Comparison of ENCODE assay signal across 17 cellular contexts in genomic region chr10:50658165-50658564, GRCh38.
"Had no signal": no experiment of that assay in that cellular context is flagged by ENCODE, and none has a peak within 500 bp of the region (broad histone marks: within the 10 kb centered on the region; RNA-seq: fewer than 3 reads in every experiment).

No MANE protein-coding gene starts in this region.

- H3K4me3 Mint-ChIP-seq: mesothelial cell of epicardium, nephron had no signal

- H3K27me3 Mint-ChIP-seq: stimulated activated naive CD8-positive, alpha-beta T cell treated with anti-CD3 and anti-CD28 coated beads, Interleukin-15, amount 100 ng/mL, for 72 hours had no signal

- ATAC-seq: gastroesophageal sphincter; left ventricle myocardium superior; stimulated activated naive CD8-positive, alpha-beta T cell treated with anti-CD3 and anti-CD28 coated beads, Interleukin-15, amount 100 ng/mL, for 72 hours had no signal

- H3K36me3 Mint-ChIP-seq: mesothelial cell of epicardium had no signal

- H3K9me3 Mint-ChIP-seq: mesothelial cell of epicardium; nephron; stimulated activated naive CD8-positive, alpha-beta T cell treated with anti-CD3 and anti-CD28 coated beads, Interleukin-15, amount 100 ng/mL, for 72 hours had no signal

- H3K27ac Mint-ChIP-seq: mesothelial cell of epicardium; nephron; stimulated activated naive CD8-positive, alpha-beta T cell treated with anti-CD3 and anti-CD28 coated beads, Interleukin-15, amount 100 ng/mL, for 72 hours had no signal

- DNase-seq: activated CD8-positive, alpha-beta memory T cell treated with anti-CD3 and anti-CD28 coated beads, Interleukin-2, amount 50 U/mL, for 4 hours; activated effector memory CD4-positive, alpha-beta T cell treated with anti-CD3 and anti-CD28 coated beads, Interleukin-2, amount 50 U/mL, for 16 hours; activated naive CD4-positive, alpha-beta T cell treated with anti-CD3 and anti-CD28 coated beads, Interleukin-2, amount 50 U/mL, for 16 hours; activated T-cell treated with anti-CD3 and anti-CD28 coated beads, Interleukin-2, amount 50 U/mL, for 48 hours; amniotic stem cell; cerebellar nuclear complex; head of caudate nucleus; hypothalamus; left ventricle myocardium superior; mammary epithelial cell; ovary; stimulated activated CD4-positive, alpha-beta T cell treated with anti-CD3 and anti-CD28 coated beads, Interleukin-4, amount 100 ng/mL, for 4 hours; stimulated activated naive CD8-positive, alpha-beta T cell treated with anti-CD3 and anti-CD28 coated beads, Interleukin-15, amount 100 ng/mL, for 72 hours; tibial artery had no signal

- H3K4me1 Mint-ChIP-seq: mesothelial cell of epicardium, nephron had no signal
